8 cellular contexts compared by ENCODE assay signal in genomic region chr6:127267742-127268588, GRCh38. TPM values are rescaled to one million over a fixed set of nuclear protein-coding genes. Genes with fewer than 3 reads are reported as not detected.
DNase-seq lines count a peak whose midpoint lies in the region; ATAC-seq and TF ChIP-seq lines count a peak whose summit lies in the region.

No MANE protein-coding gene starts in this region.

- peak overlapping the region; percentile 95 for H3K4ac ChIP-seq in IMR-90 (ENCODE audit: low read depth, low read length)

- peak overlapping the region; percentile 71 for H3K4me2 ChIP-seq in IMR-90 (ENCODE audit: low read depth, low read length)

- ATAC-seq in GM18517 (IDR thresholded peaks at IDR 0.05; ENCODE audit: unreplicated experiment) (peak; percentile 1), IMR-90 (ENCODE audit: low read depth) (peak; percentile 1), HG02973 (IDR thresholded peaks at IDR 0.05; ENCODE audit: unreplicated experiment) (no peak)

- H2BK120ac ChIP-seq in IMR-90 (ENCODE audit: low read depth, low read length): peak overlapping the region; percentile 60; the same call in 1 of the 2 replicates

- H3K4me1 ChIP-seq in IMR-90 (ENCODE audit: control insufficient read depth, insufficient read depth, low read length) (no peaks in the 10 kb centered on the region), ascending aorta (peaks cover 0 to 17% of the 10 kb centered on the region in 2 donors), liver (ENCODE audit: control insufficient read depth in 4 of 4, insufficient read depth in 4 of 4, low read length in 3 of 4) (peaks cover 0 to 45% (median 12%) of the 10 kb centered on the region in 4 donors), thyroid gland (peaks cover 13 to 24% of the 10 kb centered on the region in 2 donors)

- H2AK9ac ChIP-seq in IMR-90 (replicated peaks; ENCODE audit: low read depth, low read length, poor library complexity): peak overlapping the region; percentile 94

- peaks cover 0 to 28% of the 10 kb centered on the region in 2 experiments; a peak in 3 of 4 replicates for H3K79me1 ChIP-seq in IMR-90 (ENCODE audit: low read depth in 1 of 2, low read length in 2 of 2)

- DNase-seq in IMR-90 (no peak), ascending aorta (ENCODE audit: low spot score in 2 of 2) (no peak), thyroid gland (peak in 1 of 2 donors; percentile 4), T-helper 9 cell (no peak), kidney tubule cell (ENCODE audit: low spot score) (no peak)

- peak overlapping the region; percentile 84 for H3K14ac ChIP-seq in IMR-90 (replicated peaks; ENCODE audit: low read depth, low read length)

- H3K4me3 ChIP-seq in IMR-90 (ENCODE audit: insufficient read depth, low read depth, low read length) (peak overlapping the region; percentile 98), ascending aorta (peak overlapping the region; percentile 87 to 91), liver (ENCODE audit: low read depth in 1 of 3, low read length in 3 of 3) (peak overlapping the region; percentile 80 to 99 (median 92)), thyroid gland (replicated peaks in 1 of 3) (peak overlapping the region; percentile 78 to 88 (median 84))

- TF ChIP-seq CTCF in IMR-90 (conservative IDR thresholded peaks at IDR 0.05; ENCODE audit: low read depth, low read length) (no peak), ascending aorta (IDR thresholded peaks at IDR 0.05) (no peak), liver (IDR thresholded peaks at IDR 0.05; ENCODE audit: low read depth, low read length, missing input control) (no peak), thyroid gland (IDR thresholded peaks at IDR 0.05) (no peak)

- BruUV-seq in IMR-90 (replicated peaks; lab: Mats Ljungman, UMichigan): TSS peak; percentile 28

- H3K27me3 ChIP-seq in IMR-90 (ENCODE audit: control insufficient read depth, insufficient read depth, low read length): no peaks in the 10 kb centered on the region
- H3K27me3 ChIP-seq in ascending aorta: no peaks in the 10 kb centered on the region
- no peaks in the 10 kb centered on the region for H3K27me3 ChIP-seq in liver (ENCODE audit: control insufficient read depth in 4 of 4, insufficient read depth in 4 of 4, low read length in 3 of 4)
- no peaks in the 10 kb centered on the region for H3K27me3 ChIP-seq in thyroid gland

- H3K9me1 ChIP-seq in IMR-90 (ENCODE audit: insufficient read depth, low read length): no peaks in the 10 kb centered on the region

- TF ChIP-seq RAD21 in IMR-90 (IDR thresholded peaks at IDR 0.05; ENCODE audit: low read length) (no peak), liver (IDR thresholded peaks at IDR 0.05) (no peak)

- H3K27ac ChIP-seq in IMR-90 (ENCODE audit: insufficient read depth, low read length): peak overlapping the region; percentile 98
- peak overlapping the region; percentile 99 to 100 for H3K27ac ChIP-seq in ascending aorta
- H3K27ac ChIP-seq in liver (ENCODE audit: low read depth in 1 of 2, low read length in 2 of 2): peak overlapping the region; percentile 99 to 100
- H3K27ac ChIP-seq in thyroid gland: peak overlapping the region; percentile 99 to 100 (median 99)

- H3K9ac ChIP-seq in IMR-90 (ENCODE audit: low read depth, low read length) (peak overlapping the region; percentile 97), liver (ENCODE audit: low read depth in 1 of 2, low read length in 2 of 2) (peak overlapping the region; percentile 99 to 100)

- H3K9me3 ChIP-seq in IMR-90 (ENCODE audit: control insufficient read depth, insufficient read depth, low read length) (no peaks in the 10 kb centered on the region), ascending aorta (no peaks in the 10 kb centered on the region), liver (ENCODE audit: control insufficient read depth in 4 of 4, low read length in 3 of 4) (no peaks in the 10 kb centered on the region), thyroid gland (no peaks in the 10 kb centered on the region)

- no peak overlapping the region; the same call in 1 of the 2 replicates for H2AK5ac ChIP-seq in IMR-90 (ENCODE audit: low read depth, low read length)

- peak overlapping the region; percentile 90 for H3K23ac ChIP-seq in IMR-90 (ENCODE audit: low read depth, low read length)

- WGBS in IMR-90 (ENCODE audit: extremely low coverage in 2 of 2, insufficient read length in 1 of 2), 2 experiments: no CpG with 5 or more reads among the region's 13 CpGs
- WGBS in liver: 2% methylated on average over 13 of the region's 13 CpGs
- WGBS in thyroid gland, 2 donors: 2 to 4% methylated on average over 13 of the region's 13 CpGs

- in situ Hi-C loops in IMR-90 (cut with MboI; ENCODE audit: low sequenced_read_pairs): no loop called here

- H3K56ac ChIP-seq in IMR-90 (ENCODE audit: extremely low read depth, insufficient read depth, low read length): peak overlapping the region; percentile 86; the same call in 1 of the 2 replicates

- TF ChIP-seq POLR2A in IMR-90 (IDR thresholded peaks at IDR 0.05; ENCODE audit: low read depth, low read length) (no peak), thyroid gland (IDR thresholded peaks at IDR 0.05) (no peak)

- H4K91ac ChIP-seq in IMR-90 (ENCODE audit: insufficient read depth, low read depth, low read length): peak overlapping the region; percentile 40

- peak overlapping the region; percentile 95 for H2BK5ac ChIP-seq in IMR-90 (ENCODE audit: low read depth, low read length, poor library complexity, severe bottlenecking)

- POLR2A ChIA-PET in IMR-90 (lab: Charles Lee; ENCODE audit: unreplicated experiment): no interaction called here

- peak overlapping the region; percentile 87 for H4K5ac ChIP-seq in IMR-90 (ENCODE audit: low read depth, low read length)

- dilution Hi-C loops in IMR-90 (cut with HindIII; ENCODE audit: low sequenced_read_pairs, unreplicated experiment): no loop called here

- H3K36me3 ChIP-seq in IMR-90 (ENCODE audit: control insufficient read depth, insufficient read depth, low read length) (no peaks in the 10 kb centered on the region), ascending aorta (no peaks in the 10 kb centered on the region), liver (ENCODE audit: control insufficient read depth in 4 of 4, insufficient read depth in 3 of 4, low read depth in 1 of 4, low read length in 3 of 4) (no peaks in the 10 kb centered on the region), thyroid gland (no peaks in the 10 kb centered on the region)

- no peak overlapping the region for H2BK20ac ChIP-seq in IMR-90 (ENCODE audit: low read depth, low read length)

- H2AFZ ChIP-seq in IMR-90 (replicated peaks; ENCODE audit: low read length, poor library complexity): peak overlapping the region; percentile 99

- CTCF ChIA-PET in IMR-90 (lab: Yijun Ruan, JAX): interaction anchor here (0.7 to 1.1 kb wide), 2 partner anchors 7 to 13 kb away, joined by 4 read pairs; no protein-coding TSS in a partner anchor

- intact Hi-C loops in IMR-90 (cut with micrococcal nuclease): loop anchor here (2.0 to 5.0 kb wide), 2 partner anchors 75 to 1276 kb away; no protein-coding TSS in a partner anchor
- intact Hi-C loops in ascending aorta (cut with DNase I): loop anchor here (2.0 to 10.0 kb wide), 4 partner anchors 74 to 1483 kb away; partner anchors contain the start of gene ECHDC1
- intact Hi-C loops in thyroid gland (cut with DNase I): no loop called here

- H3K18ac ChIP-seq in IMR-90 (ENCODE audit: low read depth, low read length): peak overlapping the region; percentile 82

- H2BK15ac ChIP-seq in IMR-90 (ENCODE audit: low read depth, low read length): no peak overlapping the region

- H4K20me1 ChIP-seq in IMR-90 (ENCODE audit: insufficient read depth, low read length): peaks cover 50% of the 10 kb centered on the region

- H4K8ac ChIP-seq in IMR-90 (ENCODE audit: low read depth in 2 of 2, low read length in 2 of 2): peak overlapping the region; percentile 62 to 73; a peak in 3 of 4 replicates

TF ChIP-seq in IMR-90, 13 proteins besides CTCF, POLR2A, EP300 and RAD21 (continues in another document):
- TF ChIP-seq BHLHE40 (IDR thresholded peaks at IDR 0.05; ENCODE audit: low read depth, low read length) (no peak), MXI1 (IDR thresholded peaks at IDR 0.05; ENCODE audit: borderline replicate concordance, low read depth, low read length) (peak; percentile 61; the same call in 1 of the 2 replicates), CEBPB (IDR thresholded peaks at IDR 0.05; ENCODE audit: low read depth, low read length) (no peak), CHD1 (IDR thresholded peaks at IDR 0.05; ENCODE audit: low read depth, low read length) (no peak), RCOR1 (IDR thresholded peaks at IDR 0.05; ENCODE audit: insufficient replicate concordance, low read length) (no peak), USF2 (IDR thresholded peaks at IDR 0.05; ENCODE audit: low read depth, low read length) (peak; percentile 20; the same call in 1 of the 2 replicates)

TF ChIP-seq in liver, 16 proteins besides CTCF, POLR2A, EP300 and RAD21:
- TF ChIP-seq EGR1 (IDR thresholded peaks at IDR 0.05; ENCODE audit: low read depth in 2 of 2) (no peak), TAF1 (conservative IDR thresholded peaks at IDR 0.05) (peak; percentile 37), FOXA1 (IDR thresholded peaks at IDR 0.05) (no peak), HNF4A (conservative IDR thresholded peaks at IDR 0.05) (peak in 1 of 2 donors; percentile 5), MAX (IDR thresholded peaks at IDR 0.05) (no peak), SP1 (IDR thresholded peaks at IDR 0.05) (peak; percentile 27)

RNA-seq across cellular contexts. Expression of gene RNF146, which starts 1.3 kb away (rescaled TPM):
- 24.0 and 35.0 TPM in 2 replicates for total RNA-seq in IMR-90 (2012; rRNA removed)
- polyA plus RNA-seq in IMR-90 (2012; rRNA removed): 26.6 and 32.2 TPM in 2 replicates
- polyA plus RNA-seq in IMR-90 (2012; cell fraction: cytosol; rRNA removed): 6.4 and 11.1 TPM in 2 replicates
- polyA plus RNA-seq in IMR-90 (2012; cell fraction: nucleus; rRNA removed; ENCODE audit: low replicate concordance): 12.5 and 109 TPM in 2 replicates
- 21.0 TPM for total RNA-seq in ascending aorta
- 10 to 100 TPM; 18.9 to 32.7 TPM for total RNA-seq in liver
- polyA plus RNA-seq in liver: 10 to 100 TPM; 11.5 to 12.9 TPM
- total RNA-seq in thyroid gland: 100 to 1,000 TPM in 2 of 4 donors, 10 to 100 TPM in 2; 68.5 to 138 (median 94.6) TPM
